In the genomic region with DNA sequence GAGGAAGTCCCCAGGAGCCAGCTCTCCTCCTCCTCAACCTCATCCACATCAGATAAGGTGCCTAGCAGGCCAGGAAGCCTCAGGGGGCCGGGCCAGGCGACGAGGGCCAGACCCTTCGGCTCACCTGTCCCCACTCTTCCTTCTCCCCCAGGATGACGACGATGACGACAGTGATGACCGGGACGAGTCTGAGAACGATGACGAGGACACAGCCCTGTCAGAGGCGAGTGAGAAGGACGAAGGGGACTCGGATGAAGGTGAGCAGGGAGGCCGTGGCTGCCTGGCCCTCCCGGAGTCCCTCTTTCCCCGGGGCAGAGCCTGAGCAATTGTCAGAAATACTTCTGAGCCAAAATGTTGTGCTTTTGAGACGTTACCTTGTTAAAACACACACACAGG, we compare ENCODE assay signal across 22 cellular contexts. TPM values are rescaled to one million over a fixed set of nuclear protein-coding genes. Genes with fewer than 3 reads are reported as not detected.
"Had no signal": no experiment of that assay in that cellular context is flagged by ENCODE, and none has a peak within 500 bp of the region (broad histone marks: within the 10 kb centered on the region; RNA-seq: fewer than 3 reads in every experiment).

No MANE protein-coding gene starts in this region.

- H3K4me1 ChIP-seq: foreskin keratinocyte had no signal

- H3K27ac ChIP-seq: colonic mucosa, foreskin keratinocyte, hepatocyte, ovary, stomach, thoracic aorta, transverse colon had no signal

- H3K4me2 ChIP-seq: hepatocyte had no signal

- H3K36me3 ChIP-seq: ovary had no signal

- H3K27ac Mint-ChIP-seq: endodermal cell; stimulated activated memory B cell treated with anti-CD40 and anti-IgM and Interleukin-4, amounts not matched to agents 10 μg/mL and 1 μg/mL and 100 μg/mL, for 72 hours had no signal

- H3K4me3 ChIP-seq: colonic mucosa, hepatocyte, mucosa of descending colon, ovary, stomach, thoracic aorta, transverse colon had no signal

- H3K4me3 Mint-ChIP-seq: endodermal cell; naive thymus-derived CD8-positive, alpha-beta T cell; stimulated activated memory B cell treated with anti-CD40 and anti-IgM and Interleukin-4, amounts not matched to agents 10 μg/mL and 1 μg/mL and 100 μg/mL, for 72 hours had no signal

- H3K9me3 Mint-ChIP-seq: endodermal cell; naive thymus-derived CD8-positive, alpha-beta T cell; stimulated activated memory B cell treated with anti-CD40 and anti-IgM and Interleukin-4, amounts not matched to agents 10 μg/mL and 1 μg/mL and 100 μg/mL, for 72 hours had no signal

- H2AFZ ChIP-seq: hepatocyte had no signal

- H3K27me3 ChIP-seq: colonic mucosa, foreskin keratinocyte, hepatocyte, ovary, stomach, transverse colon had no signal

- FAIRE-seq: endothelial cell of umbilical vein had no signal

- DNase-seq: colonic mucosa; dermis blood vessel endothelial cell; endodermal cell; erythroblast; foreskin keratinocyte; left colon; mucosa of descending colon; naive thymus-derived CD8-positive, alpha-beta T cell; stimulated activated CD4-positive, alpha-beta T cell treated with anti-CD3 and anti-CD28 coated beads, Interleukin-4, amount 100 ng/mL, for 1 hour; stimulated activated CD8-positive, alpha-beta memory T cell treated with anti-CD3 and anti-CD28 coated beads, Interleukin-4, amount 100 ng/mL, for 48 hours; stomach; substantia nigra; transverse colon had no signal

- ATAC-seq: foreskin keratinocyte; left colon; mucosa of descending colon; naive thymus-derived CD8-positive, alpha-beta T cell; right cardiac atrium; stimulated activated memory B cell treated with anti-CD40 and anti-IgM and Interleukin-4, amounts not matched to agents 10 μg/mL and 1 μg/mL and 100 μg/mL, for 72 hours had no signal

- H3K9me3 ChIP-seq: colonic mucosa, mucosa of descending colon, ovary, stomach, thoracic aorta, transverse colon had no signal

RNA-seq across cellular contexts. Expression of gene HPD, which starts 41.0 kb away (rescaled TPM):
- total RNA-seq: cerebellum; dermis blood vessel endothelial cell; endothelial cell of umbilical vein; foreskin keratinocyte; lower leg skin; naive thymus-derived CD8-positive, alpha-beta T cell had no signal
- polyA plus RNA-seq: endothelial cell of umbilical vein; foreskin keratinocyte; naive thymus-derived CD8-positive, alpha-beta T cell; neural cell had no signal
